9 cellular contexts compared by ENCODE assay signal in the genomic region with DNA sequence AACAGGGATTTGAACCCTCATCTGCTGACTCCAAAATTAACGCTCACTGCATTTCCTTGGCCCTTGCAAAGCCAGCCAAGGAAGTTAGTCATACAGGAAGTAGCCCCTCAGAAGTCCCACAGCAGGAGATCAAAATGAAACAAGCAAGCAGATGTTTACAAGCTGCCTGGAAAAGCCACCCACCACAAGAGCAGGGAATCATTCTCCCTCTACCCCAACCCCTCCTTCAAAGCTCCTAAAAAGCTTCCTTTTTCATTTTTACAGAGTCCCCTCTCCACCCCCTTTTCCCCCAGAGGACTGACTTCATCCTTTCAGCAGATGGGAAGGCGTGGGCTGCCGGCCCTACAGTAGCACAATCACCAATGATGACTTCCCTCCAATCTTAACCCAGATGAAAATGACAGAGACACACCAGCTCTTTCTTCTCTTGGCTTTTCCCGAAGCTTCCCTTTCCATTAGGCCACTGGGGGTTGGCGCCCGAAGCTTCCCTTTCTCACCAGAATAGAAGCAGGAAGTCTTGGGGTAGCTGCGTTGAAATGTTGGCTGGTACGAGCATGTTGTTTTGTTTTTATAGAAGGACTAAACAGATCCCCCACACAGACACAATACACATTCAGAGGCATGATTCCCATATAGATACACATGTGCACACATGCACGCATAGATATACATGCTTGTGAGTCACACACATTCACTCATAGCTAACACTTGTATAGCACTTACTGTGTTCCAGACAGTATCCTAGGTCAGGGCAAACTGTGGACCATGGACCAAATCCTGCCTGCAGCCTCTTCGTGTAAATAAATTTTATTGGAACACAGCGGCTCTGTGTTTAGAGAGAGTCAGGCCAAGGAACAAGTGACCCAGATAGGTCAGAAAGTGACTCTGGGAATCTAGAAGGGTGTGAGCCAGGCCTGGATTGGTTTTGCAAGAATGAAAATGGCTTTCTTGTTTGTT. TPM values are rescaled to one million over a fixed set of nuclear protein-coding genes. Genes with fewer than 3 reads are reported as not detected.
DNase-seq lines count a peak whose midpoint lies in the region; ATAC-seq lines count a peak whose summit lies in the region.
"Had no signal": no experiment of that assay in that cellular context is flagged by ENCODE, and none has a peak within 500 bp of the region (broad histone marks: within the 10 kb centered on the region; RNA-seq: fewer than 3 reads in every experiment).

No MANE protein-coding gene starts in this region.

- DNase-seq in CD1c-positive myeloid dendritic cell (ENCODE audit: extremely low spot score) = peak; percentile 91
- peak; percentile 68 for DNase-seq in LoVo (ENCODE audit: low spot score)
- no peak for DNase-seq in activated T-helper 2 cell treated with anti-CD3 and anti-CD28 coated beads, Interferon-gamma antibody, Interleukin-2, Interleukin-4, amounts not matched to agents 10 μg/mL and 5 μg/mL and 100 μg/mL, durations not matched to agents 14 hours and 24 hours and 36 hours (ENCODE audit: low spot score)
- DNase-seq in left cardiac atrium = peak; percentile 41
- no peak for DNase-seq in NCI-H526 (lab: John Stamatoyannopoulos, UW)
- DNase-seq in NCI-H2196 treated with DMSO at 0.1 percent for 48 hours (lab: John Stamatoyannopoulos, UW; ENCODE audit: unreplicated experiment) = no peak
- DNase-seq in activated naive CD4-positive, alpha-beta T cell treated with anti-CD3 and anti-CD28 coated beads, Interleukin-2, amount 10 ng/mL, durations not matched to agents 7 days and 5 days = no peak
- DNase-seq: naive B cell had no signal

- H3K9me3 Mint-ChIP-seq in activated T-helper 2 cell treated with anti-CD3 and anti-CD28 coated beads, Interferon-gamma antibody, Interleukin-2, Interleukin-4, amounts not matched to agents 10 μg/mL and 5 μg/mL and 100 μg/mL, durations not matched to agents 14 hours and 24 hours and 36 hours = peaks cover 5% of the 10 kb centered on the region
- H3K9me3 Mint-ChIP-seq in activated naive CD4-positive, alpha-beta T cell treated with anti-CD3 and anti-CD28 coated beads, Interleukin-2, amount 10 ng/mL, durations not matched to agents 7 days and 5 days = no peaks in the 10 kb centered on the region
- H3K9me3 Mint-ChIP-seq: naive B cell had no signal

- H3K27me3 Mint-ChIP-seq in activated T-helper 2 cell treated with anti-CD3 and anti-CD28 coated beads, Interferon-gamma antibody, Interleukin-2, Interleukin-4, amounts not matched to agents 10 μg/mL and 5 μg/mL and 100 μg/mL, durations not matched to agents 14 hours and 24 hours and 36 hours (ENCODE audit: low read depth) = no peaks in the 10 kb centered on the region
- peaks cover 6% of the 10 kb centered on the region for H3K27me3 Mint-ChIP-seq in activated naive CD4-positive, alpha-beta T cell treated with anti-CD3 and anti-CD28 coated beads, Interleukin-2, amount 10 ng/mL, durations not matched to agents 7 days and 5 days

- intact Hi-C loops in activated T-helper 2 cell treated with anti-CD3 and anti-CD28 coated beads, Interferon-gamma antibody, Interleukin-2, Interleukin-4, amounts not matched to agents 10 μg/mL and 5 μg/mL and 100 μg/mL, durations not matched to agents 14 hours and 24 hours and 36 hours (cut with micrococcal nuclease) = loop anchor here (2.0 kb wide), 1 partner anchor 14 kb away; no protein-coding TSS in a partner anchor
- intact Hi-C loops in left cardiac atrium (cut with DNase I) = no loop called here

- H3K9me3 ChIP-seq in skeletal muscle satellite cell (replicated peaks; ENCODE audit: low read length) = no peaks in the 10 kb centered on the region

- H3K4me1 ChIP-seq in skeletal muscle satellite cell (ENCODE audit: control insufficient read depth, insufficient read depth, low read length) = peaks cover 28% of the 10 kb centered on the region

- peak overlapping the region; percentile 67 for H3K4me2 ChIP-seq in skeletal muscle satellite cell (ENCODE audit: low read length)

- no peaks in the 10 kb centered on the region for H3K36me3 ChIP-seq in skeletal muscle satellite cell (ENCODE audit: insufficient read depth, low read length)

- peak overlapping the region; percentile 46 for H3K9ac ChIP-seq in skeletal muscle satellite cell (ENCODE audit: low read depth, low read length)

- ATAC-seq in left cardiac atrium = peak; percentile 59 to 86

- H3K4me3 Mint-ChIP-seq in activated T-helper 2 cell treated with anti-CD3 and anti-CD28 coated beads, Interferon-gamma antibody, Interleukin-2, Interleukin-4, amounts not matched to agents 10 μg/mL and 5 μg/mL and 100 μg/mL, durations not matched to agents 14 hours and 24 hours and 36 hours (ENCODE audit: low read depth) = peak overlapping the region; percentile 27
- H3K4me3 Mint-ChIP-seq in activated naive CD4-positive, alpha-beta T cell treated with anti-CD3 and anti-CD28 coated beads, Interleukin-2, amount 10 ng/mL, durations not matched to agents 7 days and 5 days = no peak overlapping the region

- peaks cover 47% of the 10 kb centered on the region for H3K4me1 Mint-ChIP-seq in activated T-helper 2 cell treated with anti-CD3 and anti-CD28 coated beads, Interferon-gamma antibody, Interleukin-2, Interleukin-4, amounts not matched to agents 10 μg/mL and 5 μg/mL and 100 μg/mL, durations not matched to agents 14 hours and 24 hours and 36 hours (ENCODE audit: low read depth)
- H3K4me1 Mint-ChIP-seq in activated naive CD4-positive, alpha-beta T cell treated with anti-CD3 and anti-CD28 coated beads, Interleukin-2, amount 10 ng/mL, durations not matched to agents 7 days and 5 days = peaks cover 13% of the 10 kb centered on the region

- H3K27ac Mint-ChIP-seq in activated T-helper 2 cell treated with anti-CD3 and anti-CD28 coated beads, Interferon-gamma antibody, Interleukin-2, Interleukin-4, amounts not matched to agents 10 μg/mL and 5 μg/mL and 100 μg/mL, durations not matched to agents 14 hours and 24 hours and 36 hours = peak overlapping the region; percentile 74
- no peak overlapping the region for H3K27ac Mint-ChIP-seq in activated naive CD4-positive, alpha-beta T cell treated with anti-CD3 and anti-CD28 coated beads, Interleukin-2, amount 10 ng/mL, durations not matched to agents 7 days and 5 days

- CTCF ChIA-PET in activated naive CD4-positive, alpha-beta T cell treated with anti-CD3 and anti-CD28 coated beads, Interleukin-2, amount 10 ng/mL, durations not matched to agents 7 days and 5 days (lab: Charles Lee) = interaction anchor here (0.9 to 1.8 kb wide), 4 partner anchors 13 to 49 kb away, joined by 3 to 6 read pairs (median 4); partner anchors contain the start of gene ITPRIPL2

- peak overlapping the region; percentile 40 for H3K4me3 ChIP-seq in skeletal muscle satellite cell (ENCODE audit: low read length)

- H3K36me3 Mint-ChIP-seq in activated T-helper 2 cell treated with anti-CD3 and anti-CD28 coated beads, Interferon-gamma antibody, Interleukin-2, Interleukin-4, amounts not matched to agents 10 μg/mL and 5 μg/mL and 100 μg/mL, durations not matched to agents 14 hours and 24 hours and 36 hours (ENCODE audit: low read depth) = peaks cover 7% of the 10 kb centered on the region
- H3K36me3 Mint-ChIP-seq in activated naive CD4-positive, alpha-beta T cell treated with anti-CD3 and anti-CD28 coated beads, Interleukin-2, amount 10 ng/mL, durations not matched to agents 7 days and 5 days = no peaks in the 10 kb centered on the region
- H3K36me3 Mint-ChIP-seq: naive B cell had no signal

- H3K27me3 ChIP-seq in skeletal muscle satellite cell (ENCODE audit: control insufficient read depth, insufficient read depth, low read length) = no peaks in the 10 kb centered on the region

RNA-seq across cellular contexts. Expression of gene ITPRIPL2, which starts 17.4 kb away (rescaled TPM):
- total RNA-seq in activated T-helper 2 cell treated with anti-CD3 and anti-CD28 coated beads, Interferon-gamma antibody, Interleukin-2, Interleukin-4, amounts not matched to agents 10 μg/mL and 5 μg/mL and 100 μg/mL, durations not matched to agents 14 hours and 24 hours and 36 hours = 44.4 and 48.0 TPM in 2 replicates
- total RNA-seq in left cardiac atrium = 10 to 100 TPM; 23.3 to 40.7 TPM
- total RNA-seq in skeletal muscle satellite cell (2012; rRNA removed) = 58.1 and 59.6 TPM in 2 replicates

RNA-seq across cellular contexts. Expression of gene SYT17, which starts 36.9 kb away (rescaled TPM):
- 0.34 and 0.57 TPM in 2 replicates for total RNA-seq in activated T-helper 2 cell treated with anti-CD3 and anti-CD28 coated beads, Interferon-gamma antibody, Interleukin-2, Interleukin-4, amounts not matched to agents 10 μg/mL and 5 μg/mL and 100 μg/mL, durations not matched to agents 14 hours and 24 hours and 36 hours
- total RNA-seq in left cardiac atrium = 1 to 10 TPM in 1 of 2 donors, under 1 TPM in 1; 0.52 to 1.4 TPM
- total RNA-seq in skeletal muscle satellite cell (2012; rRNA removed) = not detected in 2 replicates

Comparison
In these comparisons a context has a peak if more than half of its experiments do, and no peak if none do; other contexts are left out.
1. DNase-seq: peak in CD1c-positive myeloid dendritic cell (single experiment), LoVo (single experiment) and left cardiac atrium (single experiment); none in activated T-helper 2 cell treated with anti-CD3 and anti-CD28 coated beads, Interferon-gamma antibody, Interleukin-2, Interleukin-4, amounts not matched to agents 10 μg/mL and 5 μg/mL and 100 μg/mL, durations not matched to agents 14 hours and 24 hours and 36 hours (single experiment), NCI-H526 (0 of 2), NCI-H2196 treated with DMSO at 0.1 percent for 48 hours (single experiment) and activated naive CD4-positive, alpha-beta T cell treated with anti-CD3 and anti-CD28 coated beads, Interleukin-2, amount 10 ng/mL, durations not matched to agents 7 days and 5 days (single experiment).